Comparison of ENCODE assay signal across 39 cellular contexts in genomic region chr10:82847242-82847641, GRCh38.
"Had no signal": no experiment of that assay in that cellular context is flagged by ENCODE, and none has a peak within 500 bp of the region (broad histone marks: within the 10 kb centered on the region; RNA-seq: fewer than 3 reads in every experiment).

No MANE protein-coding gene starts in this region.

- H3K4me3 Mint-ChIP-seq: activated naive CD4-positive, alpha-beta T cell treated with anti-CD3 and anti-CD28 coated beads for 36 hours; activated naive CD4-positive, alpha-beta T cell treated with anti-CD3 and anti-CD28 coated beads, Interleukin-2, amount 10 ng/mL, durations not matched to agents 7 days and 5 days; activated naive CD4-positive, alpha-beta T cell treated with anti-CD3 and anti-CD28 coated beads, Interleukin-2, amount 50 U/mL, for 24 hours; activated naive CD8-positive, alpha-beta T cell; activated naive CD8-positive, alpha-beta T cell treated with anti-CD3 and anti-CD28 coated beads for 36 hours; activated naive CD8-positive, alpha-beta T cell treated with anti-CD3 and anti-CD28 coated beads, Interleukin-2, amount 10 ng/mL, durations not matched to agents 7 days and 5 days; activated naive CD8-positive, alpha-beta T cell treated with anti-CD3 and anti-CD28 coated beads, Interleukin-2, amount 50 U/mL, for 24 hours; activated T-cell treated with anti-CD3 and anti-CD28 coated beads, Interleukin-2, amount 50 U/mL, for 24 hours; activated T-cell treated with anti-CD3 and anti-CD28 coated beads, Interleukin-2, amount 50 U/mL, for 4 hours; activated T-cell treated with anti-CD3 and anti-CD28 coated beads, Interleukin-2, amount 50 U/mL, for 72 hours; activated T-helper 1 cell treated with anti-CD3 and anti-CD28 coated beads, Interleukin-12 subunit alpha, Interleukin-12 subunit beta, Interleukin-2, Interleukin-4 antibody, amounts not matched to agents 30 ng/mL and 10 ng/mL and 1 ng/mL, durations not matched to agents 14 hours and 24 hours and 36 hours; activated T-helper 17 cell treated with anti-CD3 and anti-CD28 coated beads, Interleukin-2, amount 50 U/mL, for 72 hours; brain; central memory CD8-positive, alpha-beta T cell had no signal

- ATAC-seq: activated naive CD4-positive, alpha-beta T cell treated with anti-CD3 and anti-CD28 coated beads, Interleukin-2, amount 50 U/mL, for 72 hours; activated naive CD8-positive, alpha-beta T cell treated with anti-CD3 and anti-CD28 coated beads, Interleukin-2, amount 50 U/mL, for 24 hours; activated T-cell treated with anti-CD3 and anti-CD28 coated beads, Interleukin-2, amount 50 U/mL, for 4 hours; activated T-cell treated with anti-CD3 and anti-CD28 coated beads, Interleukin-2, amount 50 U/mL, for 72 hours; activated T-helper 17 cell treated with anti-CD3 and anti-CD28 coated beads, Interleukin-2, amount 50 U/mL, for 72 hours; body of pancreas had no signal

- H3K9me3 ChIP-seq: adrenal gland, ascending aorta, body of pancreas, breast epithelium had no signal

- H3K27ac Mint-ChIP-seq: activated naive CD4-positive, alpha-beta T cell treated with anti-CD3 and anti-CD28 coated beads for 36 hours; activated naive CD4-positive, alpha-beta T cell treated with anti-CD3 and anti-CD28 coated beads, Interleukin-2, amount 10 ng/mL, durations not matched to agents 7 days and 5 days; activated naive CD4-positive, alpha-beta T cell treated with anti-CD3 and anti-CD28 coated beads, Interleukin-2, amount 50 U/mL, for 24 hours; activated naive CD4-positive, alpha-beta T cell treated with anti-CD3 and anti-CD28 coated beads, Interleukin-2, amount 50 U/mL, for 72 hours; activated naive CD8-positive, alpha-beta T cell; activated naive CD8-positive, alpha-beta T cell treated with anti-CD3 and anti-CD28 coated beads for 36 hours; activated naive CD8-positive, alpha-beta T cell treated with anti-CD3 and anti-CD28 coated beads, Interleukin-2, amount 10 ng/mL, durations not matched to agents 7 days and 5 days; activated naive CD8-positive, alpha-beta T cell treated with anti-CD3 and anti-CD28 coated beads, Interleukin-2, amount 50 U/mL, for 24 hours; activated T-cell treated with anti-CD3 and anti-CD28 coated beads, Interleukin-2, amount 50 U/mL, for 24 hours; activated T-cell treated with anti-CD3 and anti-CD28 coated beads, Interleukin-2, amount 50 U/mL, for 72 hours; activated T-helper 1 cell treated with anti-CD3 and anti-CD28 coated beads, Interleukin-12 subunit alpha, Interleukin-12 subunit beta, Interleukin-2, Interleukin-4 antibody, amounts not matched to agents 30 ng/mL and 10 ng/mL and 1 ng/mL, durations not matched to agents 14 hours and 24 hours and 36 hours; activated T-helper 17 cell treated with anti-CD3 and anti-CD28 coated beads, Interleukin-2, amount 50 U/mL, for 72 hours; activated T-helper 2 cell treated with anti-CD3 and anti-CD28 coated beads, Interferon-gamma antibody, Interleukin-2, Interleukin-4, amounts not matched to agents 10 μg/mL and 5 μg/mL and 100 μg/mL, durations not matched to agents 14 hours and 24 hours and 36 hours; brain had no signal

- H3K36me3 ChIP-seq: adrenal gland, ascending aorta, brain microvascular endothelial cell, breast epithelium, cardiac muscle cell had no signal

- H3K4me3 ChIP-seq: adrenal gland, ascending aorta, body of pancreas, breast epithelium, cardiac muscle cell had no signal

- H3K27me3 Mint-ChIP-seq: activated naive CD4-positive, alpha-beta T cell treated with anti-CD3 and anti-CD28 coated beads, Interleukin-2, amount 10 ng/mL, durations not matched to agents 7 days and 5 days; activated naive CD4-positive, alpha-beta T cell treated with anti-CD3 and anti-CD28 coated beads, Interleukin-2, amount 50 U/mL, for 24 hours; activated naive CD8-positive, alpha-beta T cell; activated naive CD8-positive, alpha-beta T cell treated with anti-CD3 and anti-CD28 coated beads for 36 hours; activated naive CD8-positive, alpha-beta T cell treated with anti-CD3 and anti-CD28 coated beads, Interleukin-2, amount 10 ng/mL, durations not matched to agents 7 days and 5 days; activated naive CD8-positive, alpha-beta T cell treated with anti-CD3 and anti-CD28 coated beads, Interleukin-2, amount 50 U/mL, for 24 hours; activated T-cell treated with anti-CD3 and anti-CD28 coated beads, Interleukin-2, amount 50 U/mL, for 24 hours; activated T-helper 17 cell treated with anti-CD3 and anti-CD28 coated beads, Interleukin-2, amount 50 U/mL, for 72 hours; brain; central memory CD8-positive, alpha-beta T cell had no signal

- H3K36me3 Mint-ChIP-seq: activated naive CD4-positive, alpha-beta T cell treated with anti-CD3 and anti-CD28 coated beads, Interleukin-2, amount 10 ng/mL, durations not matched to agents 7 days and 5 days; activated naive CD4-positive, alpha-beta T cell treated with anti-CD3 and anti-CD28 coated beads, Interleukin-2, amount 50 U/mL, for 24 hours; activated naive CD4-positive, alpha-beta T cell treated with anti-CD3 and anti-CD28 coated beads, Interleukin-2, amount 50 U/mL, for 72 hours; activated naive CD8-positive, alpha-beta T cell; activated naive CD8-positive, alpha-beta T cell treated with anti-CD3 and anti-CD28 coated beads for 36 hours; activated naive CD8-positive, alpha-beta T cell treated with anti-CD3 and anti-CD28 coated beads, Interleukin-2, amount 10 ng/mL, durations not matched to agents 7 days and 5 days; brain had no signal

- H3K4me1 Mint-ChIP-seq: activated naive CD4-positive, alpha-beta T cell treated with anti-CD3 and anti-CD28 coated beads, Interleukin-2, amount 10 ng/mL, durations not matched to agents 7 days and 5 days; activated naive CD4-positive, alpha-beta T cell treated with anti-CD3 and anti-CD28 coated beads, Interleukin-2, amount 50 U/mL, for 24 hours; activated naive CD8-positive, alpha-beta T cell treated with anti-CD3 and anti-CD28 coated beads for 36 hours; activated naive CD8-positive, alpha-beta T cell treated with anti-CD3 and anti-CD28 coated beads, Interleukin-2, amount 10 ng/mL, durations not matched to agents 7 days and 5 days; activated naive CD8-positive, alpha-beta T cell treated with anti-CD3 and anti-CD28 coated beads, Interleukin-2, amount 50 U/mL, for 24 hours; activated T-helper 17 cell treated with anti-CD3 and anti-CD28 coated beads, Interleukin-2, amount 50 U/mL, for 72 hours; brain; central memory CD8-positive, alpha-beta T cell had no signal

- H3K27me3 ChIP-seq: adrenal gland, ascending aorta, body of pancreas, brain microvascular endothelial cell, breast epithelium, cardiac muscle cell had no signal

- H3K4me1 ChIP-seq: adrenal gland, ascending aorta, body of pancreas, breast epithelium had no signal

- FAIRE-seq: astrocyte, bronchial epithelial cell had no signal

- DNase-seq: activated effector memory CD4-positive, alpha-beta T cell treated with anti-CD3 and anti-CD28 coated beads, Interleukin-2, amount 50 U/mL, for 16 hours; activated effector memory CD4-positive, alpha-beta T cell treated with Interleukin-2 at 50 U/mL for 16 hours; activated gamma-delta T cell; activated gamma-delta T cell treated with Interleukin-2 at 50 U/mL for 16 hours; activated naive CD4-positive, alpha-beta T cell; activated naive CD4-positive, alpha-beta T cell treated with anti-CD3 and anti-CD28 coated beads for 36 hours; activated naive CD4-positive, alpha-beta T cell treated with anti-CD3 and anti-CD28 coated beads, Interleukin-2, amount 10 ng/mL, durations not matched to agents 7 days and 5 days; activated naive CD4-positive, alpha-beta T cell treated with anti-CD3 and anti-CD28 coated beads, Interleukin-2, amount 50 U/mL, for 16 hours; activated naive CD4-positive, alpha-beta T cell treated with Interleukin-2 at 50 U/mL for 16 hours; activated naive CD8-positive, alpha-beta T cell treated with anti-CD3 and anti-CD28 coated beads for 36 hours; activated naive CD8-positive, alpha-beta T cell treated with anti-CD3 and anti-CD28 coated beads, Interleukin-2, amount 10 ng/mL, durations not matched to agents 7 days and 5 days; activated naive CD8-positive, alpha-beta T cell treated with anti-CD3 and anti-CD28 coated beads, Interleukin-2, amount 50 U/mL, for 24 hours; activated T-cell treated with anti-CD3 and anti-CD28 coated beads, Interleukin-2, amount 50 U/mL, for 24 hours; activated T-cell treated with anti-CD3 and anti-CD28 coated beads, Interleukin-2, amount 50 U/mL, for 4 hours; activated T-cell treated with anti-CD3 and anti-CD28 coated beads, Interleukin-2, amount 50 U/mL, for 48 hours; activated T-cell treated with anti-CD3 and anti-CD28 coated beads, Interleukin-2, amount 50 U/mL, for 72 hours; adrenal gland; amniotic stem cell; amygdala; anterior cingulate cortex; aorta; body of pancreas; brain microvascular endothelial cell; caudate nucleus; central memory CD4-positive, alpha-beta T cell; cerebellar nuclear complex had no signal

- H3K27ac ChIP-seq: adrenal gland, ascending aorta, body of pancreas, brain microvascular endothelial cell, breast epithelium, cardiac muscle cell had no signal
